ENCODE assay signal across 20 cellular contexts in the genomic region with DNA sequence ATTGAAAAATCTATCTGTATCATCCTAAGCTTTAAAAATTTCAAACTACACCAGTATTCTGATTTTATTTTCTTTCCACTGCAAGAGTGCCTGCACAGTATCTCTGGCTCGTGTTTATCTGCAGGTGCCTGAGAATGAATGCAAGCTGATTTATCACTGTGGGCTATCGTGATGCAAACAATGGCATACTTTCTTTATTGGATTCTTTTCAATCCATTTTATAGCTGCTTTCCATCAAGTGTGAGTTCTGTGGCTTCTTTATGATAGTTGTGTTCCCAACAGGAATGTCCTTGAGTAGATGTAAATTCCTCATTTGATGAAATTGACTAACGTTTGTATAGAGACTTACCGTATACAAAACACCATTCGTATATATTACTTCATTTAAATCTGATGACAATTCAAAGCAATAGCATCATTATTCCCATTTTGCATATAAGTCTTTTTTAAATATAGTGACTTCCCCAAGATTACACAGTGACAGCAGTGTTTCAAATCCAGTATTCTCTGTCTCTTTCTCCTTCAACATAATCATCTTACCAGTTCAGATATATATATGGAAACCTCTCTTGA.
"Had no signal": no experiment of that assay in that cellular context is flagged by ENCODE, and none has a peak within 500 bp of the region (broad histone marks: within the 10 kb centered on the region; RNA-seq: fewer than 3 reads in every experiment).

No MANE protein-coding gene starts in this region.

- FAIRE-seq: keratinocyte, small intestine had no signal

- H3K4me1 ChIP-seq: gastrocnemius medialis, neural progenitor cell, right lobe of liver, suprapubic skin, upper lobe of right lung, uterus had no signal

- H3K4me3 ChIP-seq: gastrocnemius medialis, lung, neural progenitor cell, right lobe of liver, suprapubic skin, transverse colon, upper lobe of right lung, uterus had no signal

- DNase-seq: effector CD8-positive, alpha-beta T cell; endodermal cell; foreskin fibroblast; gastrocnemius medialis; head of caudate nucleus; naive B cell; right lobe of liver; small intestine; stimulated activated CD4-positive, alpha-beta T cell treated with anti-CD3 and anti-CD28 coated beads, Interleukin-15, amount 100 ng/mL, for 24 hours; stimulated activated CD4-positive, alpha-beta T cell treated with anti-CD3 and anti-CD28 coated beads, Interleukin-2, amount 100 ng/mL, for 48 hours; stimulated activated naive B cell treated with anti-CD40 and anti-IgM and Interleukin-4, amounts not matched to agents 10 μg/mL and 1 μg/mL and 100 μg/mL, for 72 hours; transverse colon; upper lobe of right lung; uterus had no signal

- H3K9me3 ChIP-seq: gastrocnemius medialis, right lobe of liver, suprapubic skin, transverse colon, upper lobe of right lung, uterus had no signal

- H3K36me3 ChIP-seq: gastrocnemius medialis, neural progenitor cell, right lobe of liver, suprapubic skin, transverse colon, upper lobe of right lung, uterus had no signal

- H3K27ac ChIP-seq: epithelial cell of prostate, gastrocnemius medialis, neural progenitor cell, parathyroid adenoma, right lobe of liver, suprapubic skin, upper lobe of right lung, uterus had no signal
